In the genomic region with DNA sequence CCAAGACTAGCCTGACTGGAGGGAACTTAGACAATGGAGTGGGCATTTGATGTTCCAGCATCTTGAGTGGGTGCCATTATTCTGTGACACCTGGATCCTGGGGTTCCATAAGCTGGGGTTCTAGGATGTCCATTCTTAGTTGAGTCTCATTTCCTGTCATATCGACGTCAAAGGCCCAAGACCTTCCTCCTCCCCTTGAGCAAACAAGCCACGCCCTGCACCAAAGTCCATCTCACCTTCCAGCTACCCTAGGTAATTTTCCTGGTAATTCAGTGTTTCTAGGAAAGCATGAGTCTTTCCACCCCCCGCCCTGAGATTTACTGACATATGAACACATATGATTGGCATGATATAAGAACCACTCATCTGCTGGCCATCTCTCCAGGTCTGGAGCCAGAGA, we compare ENCODE assay signal across 24 cellular contexts. TPM values are rescaled to one million over a fixed set of nuclear protein-coding genes. Genes with fewer than 3 reads are reported as not detected.
"Had no signal": no experiment of that assay in that cellular context is flagged by ENCODE, and none has a peak within 500 bp of the region (broad histone marks: within the 10 kb centered on the region; RNA-seq: fewer than 3 reads in every experiment).

A gene with protein sequence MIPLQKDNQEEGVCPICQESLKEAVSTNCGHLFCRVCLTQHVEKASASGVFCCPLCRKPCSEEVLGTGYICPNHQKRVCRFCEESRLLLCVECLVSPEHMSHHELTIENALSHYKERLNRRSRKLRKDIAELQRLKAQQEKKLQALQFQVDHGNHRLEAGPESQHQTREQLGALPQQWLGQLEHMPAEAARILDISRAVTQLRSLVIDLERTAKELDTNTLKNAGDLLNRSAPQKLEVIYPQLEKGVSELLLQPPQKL (plus strand): TSS at position 384 of the 400 bp plus-strand sequence. CDS start 897 bp downstream, outside the sequence.

- H2AFZ ChIP-seq: parathyroid adenoma had no signal

- H3K4me2 ChIP-seq: smooth muscle cell had no signal

- H3K79me2 ChIP-seq: parathyroid adenoma had no signal

- DNase-seq: activated CD4-positive, alpha-beta T cell treated with anti-CD3 and anti-CD28 coated beads, Interleukin-2, amount 10 ng/mL, durations not matched to agents 7 days and 5 days; activated CD4-positive, CD25-positive, alpha-beta regulatory T cell treated with anti-CD3 and anti-CD28 coated beads, Interleukin-2, amount 50 U/mL, for 72 hours; activated CD8-positive, alpha-beta T cell treated with anti-CD3 and anti-CD28 coated beads for 36 hours; aorta; dermis blood vessel endothelial cell; effector memory CD4-positive, alpha-beta T cell; gastrocnemius medialis; hypothalamus; left ventricle myocardium superior; midbrain; nephron progenitor cell; nucleus accumbens; stimulated activated CD4-positive, alpha-beta T cell treated with anti-CD3 and anti-CD28 coated beads, Interleukin-15, amount 100 ng/mL, for 24 hours; stomach; WERI-Rb-1 had no signal

- H3K27me3 ChIP-seq: vagina had no signal

- H3K27ac ChIP-seq: gastrocnemius medialis, parathyroid adenoma, stomach, suprapubic skin, vagina, WERI-Rb-1 had no signal

- H3K9ac ChIP-seq: parathyroid adenoma had no signal

- ATAC-seq: activated CD8-positive, alpha-beta T cell treated with anti-CD3 and anti-CD28 coated beads for 36 hours; esophagus mucosa; gastrocnemius medialis; left ventricle myocardium superior; sciatic nerve; stimulated activated memory B cell treated with anti-CD40 and anti-IgM and Interleukin-4, amounts not matched to agents 10 μg/mL and 1 μg/mL and 100 μg/mL, for 72 hours had no signal

- H3K4me1 ChIP-seq: gastrocnemius medialis, parathyroid adenoma, vagina had no signal

- H3K36me3 ChIP-seq: gastrocnemius medialis, stomach, suprapubic skin, vagina, WERI-Rb-1 had no signal

- H3K4me3 ChIP-seq: gastrocnemius medialis, smooth muscle cell, stomach, suprapubic skin, vagina had no signal

- H3K9me3 ChIP-seq: gastrocnemius medialis, stomach, suprapubic skin, vagina had no signal

RNA-seq across cellular contexts. Expression of the gene that starts here (rescaled TPM):
- total RNA-seq: activated CD4-positive, alpha-beta T cell treated with anti-CD3 and anti-CD28 coated beads, Interleukin-2, amount 10 ng/mL, durations not matched to agents 7 days and 5 days; activated CD8-positive, alpha-beta T cell treated with anti-CD3 and anti-CD28 coated beads for 36 hours; activated T-helper 1 cell treated with anti-CD3 and anti-CD28 coated beads, Interleukin-12 subunit alpha, Interleukin-12 subunit beta, Interleukin-2, Interleukin-4 antibody, amounts not matched to agents 30 ng/mL and 10 ng/mL and 1 ng/mL, durations not matched to agents 14 hours and 24 hours and 36 hours; aorta; cardiac septum; dermis blood vessel endothelial cell; esophagus mucosa; gastrocnemius medialis; left ventricle myocardium superior; sciatic nerve; smooth muscle cell; stomach; suprapubic skin; vagina had no signal
